In genomic region chr2:206765242-206766056, GRCh38 we compare ENCODE assay signal across 8 cellular contexts. TPM values are rescaled to one million over a fixed set of nuclear protein-coding genes. Genes with fewer than 3 reads are reported as not detected.
DNase-seq lines count a peak whose midpoint lies in the region; ATAC-seq and TF ChIP-seq lines count a peak whose summit lies in the region.

FASTKD2 (plus strand) TSS chr2:206765606; CDS start chr2:206766694, 1,088 bp downstream.
MDH1B (minus strand) TSS chr2:206765328; CDS start chr2:206765271, 57 bp downstream.

- intact Hi-C loops in Right ventricle myocardium superior (cut with DNase I) (no loop called here), ovary (cut with DNase I) (no loop called here), thyroid gland (cut with DNase I) (no loop called here)

- H3K9me3 Mint-ChIP-seq in activated naive CD8-positive, alpha-beta T cell treated with anti-CD3 and anti-CD28 coated beads, Interleukin-2, amount 10 ng/mL, durations not matched to agents 7 days and 5 days, result no peaks in the 10 kb centered on the region

- H3K4me1 Mint-ChIP-seq in activated naive CD8-positive, alpha-beta T cell treated with anti-CD3 and anti-CD28 coated beads, Interleukin-2, amount 10 ng/mL, durations not matched to agents 7 days and 5 days, result peaks cover 22% of the 10 kb centered on the region

- 0 to 1% (median 0%) methylated on average over 44 to 46 of the region's 46 CpGs for WGBS in ovary, 3 donors
- 1% methylated on average over 33 to 46 of the region's 46 CpGs for WGBS in thyroid gland, 2 donors

- H3K27ac ChIP-seq in ovary (peak within 1 kb of the TSS; percentile 19 to 62), thyroid gland (peak within 1 kb of the TSS; percentile 57 to 89 (median 89))

- H3K27me3 ChIP-seq in ovary (no peaks in the 10 kb centered on the region), thyroid gland (no peaks in the 10 kb centered on the region)

- H3K4me1 ChIP-seq in ovary (ENCODE audit: insufficient read depth), result peaks cover 3% of the 10 kb centered on the region
- peaks cover 9 to 10% of the 10 kb centered on the region in 2 donors for H3K4me1 ChIP-seq in thyroid gland

- CTCF ChIA-PET in GM10248 (lab: Yijun Ruan, JAX), result interaction anchor here (0.9 to 3.0 kb wide), 6 partner anchors 12 to 444 kb away, joined by 3 to 16 read pairs (median 4); no protein-coding TSS in a partner anchor

- H3K36me3 ChIP-seq in ovary (no peaks in the 10 kb centered on the region), thyroid gland (peaks cover 0 to 7% of the 10 kb centered on the region in 2 donors)

- peaks cover 7% of the 10 kb centered on the region for H3K36me3 Mint-ChIP-seq in activated naive CD8-positive, alpha-beta T cell treated with anti-CD3 and anti-CD28 coated beads, Interleukin-2, amount 10 ng/mL, durations not matched to agents 7 days and 5 days

- TF ChIP-seq CTCF in GM10248 (IDR thresholded peaks at IDR 0.05; ENCODE audit: control extremely low read depth, extremely low read depth, low read depth, missing control alignments) (no peak), ovary (IDR thresholded peaks at IDR 0.05) (no peak), thyroid gland (IDR thresholded peaks at IDR 0.05) (no peak)

- H3K4me3 ChIP-seq in ovary (peak within 1 kb of the TSS; percentile 79), thyroid gland (replicated peaks in 1 of 3) (peak within 1 kb of the TSS; percentile 42 to 68 (median 68))

- TF ChIP-seq EP300 in ovary (IDR thresholded peaks at IDR 0.05), result no peak

- POLR2A ChIA-PET in GM10248 (lab: Yijun Ruan, JAX), result no interaction called here
- POLR2A ChIA-PET in activated naive CD8-positive, alpha-beta T cell treated with anti-CD3 and anti-CD28 coated beads, Interleukin-2, amount 10 ng/mL, durations not matched to agents 7 days and 5 days (lab: Charles Lee), result interaction anchor here (0.5 to 1.7 kb wide), 6 partner anchors 28 to 1004 kb away, joined by 3 to 9 read pairs (median 4); partner anchors contain the start of genes CCNYL1, CREB1, EEF1B2 and FZD5

- ATAC-seq in HG02623 (IDR thresholded peaks at IDR 0.05; ENCODE audit: unreplicated experiment) (peak; percentile 93), Right ventricle myocardium superior (ENCODE audit: poor library complexity) (peak; percentile 99)
- ATAC-seq in activated naive CD8-positive, alpha-beta T cell treated with anti-CD3 and anti-CD28 coated beads, Interleukin-2, amount 10 ng/mL, durations not matched to agents 7 days and 5 days (ENCODE audit: low read depth), result peak; percentile 89

- no peaks in the 10 kb centered on the region for H3K27me3 Mint-ChIP-seq in activated naive CD8-positive, alpha-beta T cell treated with anti-CD3 and anti-CD28 coated beads, Interleukin-2, amount 10 ng/mL, durations not matched to agents 7 days and 5 days

- peak within 1 kb of the TSS; percentile 94 for H3K4me3 Mint-ChIP-seq in activated naive CD8-positive, alpha-beta T cell treated with anti-CD3 and anti-CD28 coated beads, Interleukin-2, amount 10 ng/mL, durations not matched to agents 7 days and 5 days

- H3K27ac Mint-ChIP-seq in activated naive CD8-positive, alpha-beta T cell treated with anti-CD3 and anti-CD28 coated beads, Interleukin-2, amount 10 ng/mL, durations not matched to agents 7 days and 5 days, result peak within 1 kb of the TSS; percentile 96

- DNase-seq in GM10248 (ENCODE audit: extremely low spot score), result peak; percentile 85
- DNase-seq in NCI-H1092 treated with DMSO at 0.1 percent for 48 hours (lab: John Stamatoyannopoulos, UW), result peak; percentile 84
- DNase-seq in SKM-1 (lab: John Stamatoyannopoulos, UW; ENCODE audit: unreplicated experiment), result peak; percentile 68
- DNase-seq in activated naive CD8-positive, alpha-beta T cell treated with anti-CD3 and anti-CD28 coated beads, Interleukin-2, amount 10 ng/mL, durations not matched to agents 7 days and 5 days, result peak; percentile 85
- peak; percentile 93 for DNase-seq in Right ventricle myocardium superior
- peak; percentile 89 to 93 (median 90) for DNase-seq in ovary
- peak; percentile 85 to 86 for DNase-seq in thyroid gland

- H3K9me3 ChIP-seq in ovary, result no peaks in the 10 kb centered on the region
- H3K9me3 ChIP-seq in thyroid gland, result no peaks in the 10 kb centered on the region

- peak; percentile 63 for TF ChIP-seq POLR2A in ovary (IDR thresholded peaks at IDR 0.05)
- TF ChIP-seq POLR2A in thyroid gland (IDR thresholded peaks at IDR 0.05), result peak in 1 of 2 donors; percentile 43

RNA-seq across cellular contexts. Expression of gene FASTKD2, which starts in this region (rescaled TPM):
- 10 to 100 TPM; 17.8 to 19.8 TPM for total RNA-seq in activated naive CD8-positive, alpha-beta T cell treated with anti-CD3 and anti-CD28 coated beads, Interleukin-2, amount 10 ng/mL, durations not matched to agents 7 days and 5 days
- total RNA-seq in Right ventricle myocardium superior (36.3 TPM), ovary (10 to 100 TPM; 20.7 to 29.0 (median 23.4) TPM), thyroid gland (10 to 100 TPM; 39.2 to 67.0 (median 46.2) TPM)
- polyA plus RNA-seq in ovary, result 10 to 100 TPM; 14.3 to 19.4 TPM

RNA-seq across cellular contexts. Expression of gene MDH1B, which starts in this region (rescaled TPM):
- under 1 TPM; 0.34 to 0.44 TPM for total RNA-seq in activated naive CD8-positive, alpha-beta T cell treated with anti-CD3 and anti-CD28 coated beads, Interleukin-2, amount 10 ng/mL, durations not matched to agents 7 days and 5 days
- total RNA-seq in Right ventricle myocardium superior, result 0.54 TPM
- 10 to 100 TPM in 1 of 7 donors, 1 to 10 TPM in 5, under 1 TPM in 1; 0.83 to 16.7 (median 1.7) TPM for total RNA-seq in ovary
- 1 to 10 TPM in 1 of 2 donors, under 1 TPM in 1; 0.57 to 1.5 TPM for polyA plus RNA-seq in ovary
- 10 to 100 TPM in 2 of 4 donors, 1 to 10 TPM in 2; 5.0 to 15.5 (median 11.5) TPM for total RNA-seq in thyroid gland

Comparison
In these comparisons a context has a peak if more than half of its experiments do, and no peak if none do; other contexts are left out.
1. Peak in every context shown above with its lines: DNase-seq, ATAC-seq, H3K4me3 ChIP-seq and H3K27ac ChIP-seq.